Comparison of ENCODE assay signal across 9 cellular contexts in the genomic region with DNA sequence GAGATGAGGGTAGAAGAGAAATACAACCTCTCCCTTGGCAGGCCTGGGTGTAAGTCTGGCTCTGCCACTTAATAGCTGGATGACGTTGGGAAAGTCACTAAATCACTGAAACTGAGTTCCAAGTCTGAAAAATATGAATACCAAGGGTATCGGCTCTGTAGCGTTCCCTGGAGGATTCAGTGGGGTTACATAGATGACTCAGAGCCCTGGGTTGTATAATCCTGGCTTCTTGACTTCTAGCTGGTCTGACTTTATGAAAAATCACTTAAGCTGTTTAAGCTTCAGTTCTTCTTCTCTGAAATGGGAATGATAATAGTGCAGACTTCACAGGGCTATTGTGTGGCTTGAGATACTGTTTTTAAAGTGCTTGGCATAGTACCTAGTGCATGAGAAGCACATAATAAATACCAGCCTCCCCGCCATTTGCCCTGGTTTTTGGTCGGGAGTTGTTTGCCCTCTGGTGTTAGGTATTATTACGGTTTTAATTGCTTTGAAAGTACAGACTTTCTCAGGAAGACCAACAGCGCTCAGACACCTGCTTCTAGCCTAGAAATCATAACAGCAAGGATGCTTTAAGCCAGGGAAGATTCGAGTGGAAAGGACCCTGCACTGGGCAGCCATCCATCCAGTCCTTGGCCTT. TPM values are rescaled to one million over a fixed set of nuclear protein-coding genes. Genes with fewer than 3 reads are reported as not detected.
DNase-seq lines count a peak whose midpoint lies in the region; ATAC-seq and TF ChIP-seq lines count a peak whose summit lies in the region.
"Had no signal": no experiment of that assay in that cellular context is flagged by ENCODE, and none has a peak within 500 bp of the region (broad histone marks: within the 10 kb centered on the region; RNA-seq: fewer than 3 reads in every experiment).

No MANE protein-coding gene starts in this region.

- peaks cover 65% of the 10 kb centered on the region for H3K36me3 Mint-ChIP-seq in activated CD4-positive, alpha-beta T cell treated with anti-CD3 and anti-CD28 coated beads for 36 hours (ENCODE audit: low read depth)
- H3K36me3 Mint-ChIP-seq in activated T-helper 17 cell treated with anti-CD3 and anti-CD28 coated beads, Interleukin-2, amount 50 U/mL, for 72 hours (ENCODE audit: low read depth): peaks cover 99% of the 10 kb centered on the region
- H3K36me3 Mint-ChIP-seq in naive thymus-derived CD4-positive, alpha-beta T cell: peaks cover 8 to 62% (median 43%) of the 10 kb centered on the region in 5 donors
- H3K36me3 Mint-ChIP-seq in Caco-2 (ENCODE audit: insufficient read depth, unreplicated experiment): no peaks in the 10 kb centered on the region

- peaks cover 52 to 71% of the 10 kb centered on the region in 2 donors for H3K4me1 ChIP-seq in naive thymus-derived CD4-positive, alpha-beta T cell (ENCODE audit: control insufficient read depth in 2 of 2, insufficient read depth in 2 of 2, low read length in 2 of 2)
- H3K4me1 ChIP-seq in upper lobe of left lung (no peaks in the 10 kb centered on the region), Caco-2 (no peaks in the 10 kb centered on the region)

- POLR2A ChIA-PET in activated CD4-positive, alpha-beta T cell treated with anti-CD3 and anti-CD28 coated beads for 36 hours (lab: Charles Lee): no interaction called here
- POLR2A ChIA-PET in naive thymus-derived CD4-positive, alpha-beta T cell (lab: Charles Lee): interaction anchor here (0.6 to 4.7 kb wide), 8 partner anchors 21 to 160 kb away, joined by 3 to 59 read pairs (median 5); a partner anchor contains a TSS
- POLR2A ChIA-PET in Caco-2 (lab: Charles Lee): no interaction called here

- intact Hi-C loops in activated CD4-positive, alpha-beta T cell treated with anti-CD3 and anti-CD28 coated beads for 36 hours (cut with DNase I, micrococcal nuclease): loop anchor here in 1 of 2 experiments (5.0 kb wide), 1 partner anchor 37 kb away; no protein-coding TSS in a partner anchor
- intact Hi-C loops in naive thymus-derived CD4-positive, alpha-beta T cell (cut with micrococcal nuclease): loop anchor here in 1 of 2 donors (10.0 kb wide), 1 partner anchor 394 kb away; no protein-coding TSS in a partner anchor
- intact Hi-C loops in Caco-2 (cut with micrococcal nuclease; ENCODE audit: unreplicated experiment): no loop called here

- no peak for TF ChIP-seq EP300 in upper lobe of left lung (IDR thresholded peaks at IDR 0.05)

- peaks cover 7 to 57% (median 9%) of the 10 kb centered on the region in 3 experiments for H3K36me3 ChIP-seq in naive thymus-derived CD4-positive, alpha-beta T cell (ENCODE audit: control insufficient read depth in 2 of 3, insufficient read depth in 3 of 3, low read length in 3 of 3)
- H3K36me3 ChIP-seq in upper lobe of left lung: peaks cover 0 to 8% (median 5%) of the 10 kb centered on the region in 4 donors
- H3K36me3 ChIP-seq in Caco-2 (ENCODE audit: control insufficient read depth, insufficient read depth, low read length): no peaks in the 10 kb centered on the region

- H3K27me3 Mint-ChIP-seq in activated CD4-positive, alpha-beta T cell treated with anti-CD3 and anti-CD28 coated beads for 36 hours: no peaks in the 10 kb centered on the region
- no peaks in the 10 kb centered on the region for H3K27me3 Mint-ChIP-seq in activated T-helper 17 cell treated with anti-CD3 and anti-CD28 coated beads, Interleukin-2, amount 50 U/mL, for 72 hours
- H3K27me3 Mint-ChIP-seq in naive thymus-derived CD4-positive, alpha-beta T cell: no peaks in the 10 kb centered on the region
- H3K27me3 Mint-ChIP-seq in Caco-2 (ENCODE audit: insufficient read depth, unreplicated experiment): no peaks in the 10 kb centered on the region

- ATAC-seq in activated CD4-positive, alpha-beta T cell treated with anti-CD3 and anti-CD28 coated beads for 36 hours: no peak
- ATAC-seq in HG02885 (IDR thresholded peaks at IDR 0.05; ENCODE audit: poor library complexity, unreplicated experiment) (peak; percentile 48), upper lobe of left lung (ENCODE audit: low FRiP score in 2 of 2) (no peak)
- ATAC-seq in activated T-helper 17 cell treated with anti-CD3 and anti-CD28 coated beads, Interleukin-2, amount 50 U/mL, for 72 hours (replicated peaks): no peak
- no peak for ATAC-seq in naive thymus-derived CD4-positive, alpha-beta T cell

- 63 to 72% methylated on average over 7 to 8 of the region's 8 CpGs for WGBS in upper lobe of left lung, 2 donors

- H3K4me3 ChIP-seq in naive thymus-derived CD4-positive, alpha-beta T cell (ENCODE audit: low read length): no peak overlapping the region
- H3K4me3 ChIP-seq in upper lobe of left lung (no peak overlapping the region), Caco-2 (ENCODE audit: low read depth, low read length) (no peak overlapping the region)

- peaks cover 2% of the 10 kb centered on the region for H3K9me3 Mint-ChIP-seq in activated CD4-positive, alpha-beta T cell treated with anti-CD3 and anti-CD28 coated beads for 36 hours (ENCODE audit: low read depth)
- H3K9me3 Mint-ChIP-seq in activated T-helper 17 cell treated with anti-CD3 and anti-CD28 coated beads, Interleukin-2, amount 50 U/mL, for 72 hours: no peaks in the 10 kb centered on the region
- H3K9me3 Mint-ChIP-seq in naive thymus-derived CD4-positive, alpha-beta T cell: peaks cover 0 to 1% (median 0%) of the 10 kb centered on the region in 11 donors
- H3K9me3 Mint-ChIP-seq in Caco-2 (ENCODE audit: unreplicated experiment): no peaks in the 10 kb centered on the region

- no peak overlapping the region for H3K4me3 Mint-ChIP-seq in activated CD4-positive, alpha-beta T cell treated with anti-CD3 and anti-CD28 coated beads for 36 hours
- no peak overlapping the region for H3K4me3 Mint-ChIP-seq in activated T-helper 17 cell treated with anti-CD3 and anti-CD28 coated beads, Interleukin-2, amount 50 U/mL, for 72 hours
- peak overlapping the region in 8 of 10 donors; percentile 20 to 80 (median 41) for H3K4me3 Mint-ChIP-seq in naive thymus-derived CD4-positive, alpha-beta T cell
- no peak overlapping the region for H3K4me3 Mint-ChIP-seq in Caco-2 (ENCODE audit: unreplicated experiment)

- peak overlapping the region; percentile 58 for H3K27ac Mint-ChIP-seq in activated CD4-positive, alpha-beta T cell treated with anti-CD3 and anti-CD28 coated beads for 36 hours
- peak overlapping the region; percentile 93 for H3K27ac Mint-ChIP-seq in activated T-helper 17 cell treated with anti-CD3 and anti-CD28 coated beads, Interleukin-2, amount 50 U/mL, for 72 hours
- peak overlapping the region; percentile 78 to 97 (median 94) for H3K27ac Mint-ChIP-seq in naive thymus-derived CD4-positive, alpha-beta T cell
- H3K27ac Mint-ChIP-seq in Caco-2 (ENCODE audit: unreplicated experiment): no peak overlapping the region

- no peaks in the 10 kb centered on the region for H3K9me3 ChIP-seq in naive thymus-derived CD4-positive, alpha-beta T cell (ENCODE audit: control insufficient read depth in 2 of 3, low read length in 3 of 3)
- H3K9me3 ChIP-seq in upper lobe of left lung (no peaks in the 10 kb centered on the region), Caco-2 (no peaks in the 10 kb centered on the region)

- peaks cover 72% of the 10 kb centered on the region for H3K4me1 Mint-ChIP-seq in activated CD4-positive, alpha-beta T cell treated with anti-CD3 and anti-CD28 coated beads for 36 hours
- H3K4me1 Mint-ChIP-seq in activated T-helper 17 cell treated with anti-CD3 and anti-CD28 coated beads, Interleukin-2, amount 50 U/mL, for 72 hours: peaks cover 29% of the 10 kb centered on the region
- H3K4me1 Mint-ChIP-seq in naive thymus-derived CD4-positive, alpha-beta T cell: peaks cover 50 to 91% (median 78%) of the 10 kb centered on the region in 7 donors
- H3K4me1 Mint-ChIP-seq in Caco-2 (ENCODE audit: low read depth, unreplicated experiment): no peaks in the 10 kb centered on the region

- no TSS peak for BruUV-seq in Caco-2 (replicated peaks; lab: Mats Ljungman, UMichigan)

- peak; percentile 38 for DNase-seq in activated CD4-positive, alpha-beta T cell treated with anti-CD3 and anti-CD28 coated beads for 36 hours
- DNase-seq in activated CD4-positive, alpha-beta T cell treated with anti-CD3 and anti-CD28 coated beads for 1 hour: no peak
- peak in 7 of 9 donors; percentile 26 to 61 (median 46) for DNase-seq in naive thymus-derived CD4-positive, alpha-beta T cell
- DNase-seq in upper lobe of left lung: no peak
- no peak for DNase-seq in Caco-2
- no peak for DNase-seq in activated gamma-delta T cell treated with Interleukin-2 at 50 U/mL for 16 hours
- DNase-seq: C1 segment of cervical spinal cord had no signal

- no peak for TF ChIP-seq POLR2A in upper lobe of left lung (IDR thresholded peaks at IDR 0.05)

- H3K27me3 ChIP-seq in naive thymus-derived CD4-positive, alpha-beta T cell (ENCODE audit: control insufficient read depth in 2 of 2, insufficient read depth in 2 of 2, low read length in 2 of 2): no peaks in the 10 kb centered on the region
- H3K27me3 ChIP-seq in upper lobe of left lung (no peaks in the 10 kb centered on the region), Caco-2 (replicated peaks; ENCODE audit: control insufficient read depth, insufficient read depth, low read length) (no peaks in the 10 kb centered on the region)

- TF ChIP-seq CTCF in upper lobe of left lung (IDR thresholded peaks at IDR 0.05) (no peak), Caco-2 (IDR thresholded peaks at IDR 0.05; ENCODE audit: insufficient read depth in 1 of 2, low read depth in 1 of 2, low read length in 1 of 2, severe bottlenecking in 1 of 2, unreplicated experiment in 1 of 2) (peak in 1 of 2 experiments; percentile 7)

- CTCF ChIA-PET in activated CD4-positive, alpha-beta T cell treated with anti-CD3 and anti-CD28 coated beads for 36 hours (lab: Charles Lee): interaction anchor here (0.5 to 3.9 kb wide), 10 partner anchors 9 to 160 kb away, joined by 3 to 29 read pairs (median 4); no protein-coding TSS in a partner anchor
- CTCF ChIA-PET in naive thymus-derived CD4-positive, alpha-beta T cell (lab: Charles Lee): interaction anchor here (0.8 to 4.4 kb wide), 8 partner anchors 35 to 160 kb away, joined by 3 to 28 read pairs (median 4); no protein-coding TSS in a partner anchor
- CTCF ChIA-PET in Caco-2 (lab: Charles Lee): interaction anchor here (1.5 to 1.9 kb wide), 2 partner anchors 56 to 160 kb away, joined by 4 to 8 read pairs; no protein-coding TSS in a partner anchor

- peak overlapping the region; percentile 62 for H3K27ac ChIP-seq in naive thymus-derived CD4-positive, alpha-beta T cell (ENCODE audit: low read depth, low read length)
- no peak overlapping the region for H3K27ac ChIP-seq in upper lobe of left lung

RNA-seq across cellular contexts. Expression of a gene that starts 43.0 kb away (rescaled TPM):
- total RNA-seq in activated CD4-positive, alpha-beta T cell treated with anti-CD3 and anti-CD28 coated beads for 36 hours: 100 to 1,000 TPM; 277 to 526 TPM
- 100 to 1,000 TPM; 269 to 291 TPM for total RNA-seq in activated T-helper 17 cell treated with anti-CD3 and anti-CD28 coated beads, Interleukin-2, amount 50 U/mL, for 72 hours
- total RNA-seq in naive thymus-derived CD4-positive, alpha-beta T cell: 100 to 1,000 TPM; 386 to 449 (median 401) TPM
- 100 to 1,000 TPM; 522 to 755 TPM for polyA plus RNA-seq in naive thymus-derived CD4-positive, alpha-beta T cell
- total RNA-seq in upper lobe of left lung (10 to 100 TPM; 39.6 to 71.8 (median 47.7) TPM), Caco-2 (2022) (10.2 and 14.3 TPM in 2 replicates)

Comparison
In these comparisons a context has a peak if more than half of its experiments do, and no peak if none do; other contexts are left out.
1. DNase-seq: peak in activated CD4-positive, alpha-beta T cell treated with anti-CD3 and anti-CD28 coated beads for 36 hours (single experiment) and naive thymus-derived CD4-positive, alpha-beta T cell (7 of 9); none in activated CD4-positive, alpha-beta T cell treated with anti-CD3 and anti-CD28 coated beads for 1 hour (single experiment), upper lobe of left lung (0 of 2), Caco-2 (0 of 2) and activated gamma-delta T cell treated with Interleukin-2 at 50 U/mL for 16 hours (single experiment).
2. H3K4me3 Mint-ChIP-seq: peak in naive thymus-derived CD4-positive, alpha-beta T cell (8 of 10); none in activated CD4-positive, alpha-beta T cell treated with anti-CD3 and anti-CD28 coated beads for 36 hours (single experiment), activated T-helper 17 cell treated with anti-CD3 and anti-CD28 coated beads, Interleukin-2, amount 50 U/mL, for 72 hours (single experiment) and Caco-2 (single experiment).